In genomic region chr9:80233102-80233843, GRCh38 we compare ENCODE assay signal across 18 cellular contexts.
"Had no signal": no experiment of that assay in that cellular context is flagged by ENCODE, and none has a peak within 500 bp of the region (broad histone marks: within the 10 kb centered on the region; RNA-seq: fewer than 3 reads in every experiment).

No MANE protein-coding gene starts in this region.

- DNase-seq: activated CD4-positive, alpha-beta T cell treated with anti-CD3 and anti-CD28 coated beads, Interleukin-2, amount 50 U/mL, for 1 hour; activated CD4-positive, CD25-positive, alpha-beta regulatory T cell treated with anti-CD3 and anti-CD28 coated beads, Interleukin-2, amount 50 U/mL, for 72 hours; activated CD8-positive, alpha-beta memory T cell treated with anti-CD3 and anti-CD28 coated beads, Interleukin-2, amount 50 U/mL, for 4 hours; activated effector memory CD4-positive, alpha-beta T cell treated with Interleukin-2 at 50 U/mL for 16 hours; activated naive CD4-positive, alpha-beta T cell treated with anti-CD3 and anti-CD28 coated beads, Interleukin-2, amount 10 ng/mL, durations not matched to agents 7 days and 5 days; activated naive CD8-positive, alpha-beta T cell treated with anti-CD3 and anti-CD28 coated beads, Interleukin-2, amount 50 U/mL, for 24 hours; activated T-cell treated with anti-CD3 and anti-CD28 coated beads, Interleukin-2, amount 50 U/mL, for 48 hours; anterior cingulate cortex; caudate nucleus; foreskin melanocyte; lower lobe of right lung; midbrain; stimulated activated CD4-positive, alpha-beta T cell treated with anti-CD3 and anti-CD28 coated beads, Interleukin-15, amount 100 ng/mL, for 24 hours; stimulated activated CD4-positive, alpha-beta T cell treated with anti-CD3 and anti-CD28 coated beads, Interleukin-2, amount 100 ng/mL, for 48 hours; T-cell; T-helper 9 cell had no signal

- ATAC-seq: activated naive CD8-positive, alpha-beta T cell treated with anti-CD3 and anti-CD28 coated beads, Interleukin-2, amount 50 U/mL, for 24 hours; lower lobe of right lung; T-cell had no signal

- H3K27me3 Mint-ChIP-seq: activated naive CD4-positive, alpha-beta T cell treated with anti-CD3 and anti-CD28 coated beads, Interleukin-2, amount 10 ng/mL, durations not matched to agents 7 days and 5 days; activated naive CD8-positive, alpha-beta T cell treated with anti-CD3 and anti-CD28 coated beads, Interleukin-2, amount 50 U/mL, for 24 hours; brain; T-cell had no signal

- H3K27ac Mint-ChIP-seq: activated naive CD4-positive, alpha-beta T cell treated with anti-CD3 and anti-CD28 coated beads, Interleukin-2, amount 10 ng/mL, durations not matched to agents 7 days and 5 days; activated naive CD8-positive, alpha-beta T cell treated with anti-CD3 and anti-CD28 coated beads, Interleukin-2, amount 50 U/mL, for 24 hours; T-cell had no signal

- FAIRE-seq: keratinocyte had no signal

- H3K36me3 Mint-ChIP-seq: activated naive CD4-positive, alpha-beta T cell treated with anti-CD3 and anti-CD28 coated beads, Interleukin-2, amount 10 ng/mL, durations not matched to agents 7 days and 5 days; T-cell had no signal

- H3K4me3 Mint-ChIP-seq: activated naive CD4-positive, alpha-beta T cell treated with anti-CD3 and anti-CD28 coated beads, Interleukin-2, amount 10 ng/mL, durations not matched to agents 7 days and 5 days; activated naive CD8-positive, alpha-beta T cell treated with anti-CD3 and anti-CD28 coated beads, Interleukin-2, amount 50 U/mL, for 24 hours; brain; T-cell had no signal

- H3K4me1 Mint-ChIP-seq: activated naive CD4-positive, alpha-beta T cell treated with anti-CD3 and anti-CD28 coated beads, Interleukin-2, amount 10 ng/mL, durations not matched to agents 7 days and 5 days; activated naive CD8-positive, alpha-beta T cell treated with anti-CD3 and anti-CD28 coated beads, Interleukin-2, amount 50 U/mL, for 24 hours; T-cell had no signal
